9 cellular contexts compared by ENCODE assay signal in the genomic region with DNA sequence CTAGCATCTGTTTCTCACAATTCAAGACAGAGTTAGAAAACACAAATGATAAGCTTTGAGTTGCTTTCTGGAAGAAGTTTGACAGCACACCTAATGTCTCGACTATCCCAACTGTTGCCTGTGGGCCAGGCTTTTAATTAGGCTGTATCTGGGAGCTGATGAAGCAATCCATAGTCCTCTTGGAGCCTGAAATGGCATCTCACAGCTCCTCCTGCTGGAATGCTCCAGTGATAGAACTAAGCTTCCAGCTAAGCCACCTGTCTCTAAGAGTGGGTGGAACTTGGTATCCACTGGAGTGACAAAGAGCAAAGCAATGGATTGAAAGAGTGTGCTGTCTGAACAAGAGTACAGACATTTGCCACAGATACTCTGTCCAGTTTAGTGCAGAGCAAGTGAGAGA.
A peak's percentile ranks its signal among the peaks of the same experiment; 100 is the strongest.
DNase-seq lines count a peak whose midpoint lies in the region; FAIRE-seq and TF ChIP-seq lines count a peak whose summit lies in the region.
"Had no signal": no experiment of that assay in that cellular context is flagged by ENCODE, and none has a peak within 500 bp of the region (broad histone marks: within the 10 kb centered on the region; RNA-seq: fewer than 3 reads in every experiment).

No MANE protein-coding gene starts in this region.

- no peaks in the 10 kb centered on the region for H4K20me1 ChIP-seq in GM23248 (ENCODE audit: insufficient read depth)

- H3K9ac ChIP-seq in GM23248, result no peak overlapping the region

- no peaks in the 10 kb centered on the region for H3F3A ChIP-seq in GM23248 (ENCODE audit: insufficient read depth)

- H2AFZ ChIP-seq in GM23248, result no peak overlapping the region

- H3K4me3 ChIP-seq in GM23248 (no peak overlapping the region), epithelial cell of proximal tubule (ENCODE audit: low read depth, low read length) (no peak overlapping the region)
- H3K4me3 ChIP-seq: heart left ventricle had no signal

- FAIRE-seq in RCC 7860 (lab: Jason Lieb, UNC), result no peak

- H3K4me2 ChIP-seq in GM23248 (ENCODE audit: unreplicated experiment), result no peak overlapping the region

- H3K9me2 ChIP-seq in GM23248 (ENCODE audit: insufficient read depth), result no peaks in the 10 kb centered on the region

- H3K27ac ChIP-seq in GM23248, result no peak overlapping the region
- H3K27ac ChIP-seq: heart left ventricle had no signal

- H3K27me3 ChIP-seq in GM23248 (replicated peaks; ENCODE audit: insufficient read depth), result peaks cover 15% of the 10 kb centered on the region; the same call in 1 of the 2 replicates
- H3K27me3 ChIP-seq: heart left ventricle had no signal

- H3K4me1 ChIP-seq in GM23248 (ENCODE audit: insufficient read depth), result no peaks in the 10 kb centered on the region
- H3K4me1 ChIP-seq: heart left ventricle had no signal

- peak; percentile 77 for TF ChIP-seq CTCF in epithelial cell of proximal tubule (conservative IDR thresholded peaks at IDR 0.05; ENCODE audit: low read depth, low read length)

- WGBS in GM23248 (ENCODE audit: low coverage in 1 of 2, low lambda C conversion rate in 2 of 2, missing lambda C conversion rate in 2 of 2), 2 experiments, result 0% methylated on average over 1 of the region's 1 CpG

- H3K36me3 ChIP-seq in GM23248 (ENCODE audit: low read depth), result no peaks in the 10 kb centered on the region
- H3K36me3 ChIP-seq: heart left ventricle had no signal

- DNase-seq in GM23248 (peak; percentile 51), OCI-M1 (lab: John Stamatoyannopoulos, UW) (peak; percentile 59), epithelial cell of proximal tubule (ENCODE audit: low read depth) (no peak), renal cortical epithelial cell (ENCODE audit: low read depth) (peak; percentile 74), RCC 7860 (ENCODE audit: low spot score) (no peak), SKM-1 treated with dmso at 0.1 percent for 144 hours (lab: John Stamatoyannopoulos, UW; ENCODE audit: unreplicated experiment) (no peak)
- DNase-seq in stimulated activated CD8-positive, alpha-beta memory T cell treated with anti-CD3 and anti-CD28 coated beads, Interleukin-4, amount 100 ng/mL, for 48 hours, result no peak
- DNase-seq: heart left ventricle, NCI-H146 had no signal

- H3K9me3 ChIP-seq in GM23248 (ENCODE audit: low read depth), result no peaks in the 10 kb centered on the region

- H3K79me2 ChIP-seq in GM23248 (ENCODE audit: insufficient read depth), result no peaks in the 10 kb centered on the region

- in situ Hi-C loops in GM23248 (cut with MboI), result no loop called here

Comparison
In these comparisons a context has a peak if more than half of its experiments do, and no peak if none do; other contexts are left out.
1. DNase-seq: peak in GM23248 (single experiment), OCI-M1 (single experiment) and renal cortical epithelial cell (single experiment); none in epithelial cell of proximal tubule (single experiment), stimulated activated CD8-positive, alpha-beta memory T cell treated with anti-CD3 and anti-CD28 coated beads, Interleukin-4, amount 100 ng/mL, for 48 hours (single experiment), RCC 7860 (single experiment) and SKM-1 treated with dmso at 0.1 percent for 144 hours (single experiment).